ENCODE assay signal across 27 cellular contexts in genomic region chr10:65128277-65128676, GRCh38.
DNase-seq lines count a peak whose midpoint lies in the region; ATAC-seq, FAIRE-seq and TF ChIP-seq lines count a peak whose summit lies in the region.
"Had no signal": no experiment of that assay in that cellular context is flagged by ENCODE, and none has a peak within 500 bp of the region (broad histone marks: within the 10 kb centered on the region; RNA-seq: fewer than 3 reads in every experiment).

No MANE protein-coding gene starts in this region.

- H3K4me1 ChIP-seq in A549 (no peaks in the 10 kb centered on the region), K562 (replicated peaks in 1 of 2; ENCODE audit: control insufficient read depth in 2 of 2, insufficient read depth in 2 of 2, low read length in 2 of 2) (no peaks in the 10 kb centered on the region), pancreas (no peaks in the 10 kb centered on the region)
- no peaks in the 10 kb centered on the region for H3K4me1 ChIP-seq in naive thymus-derived CD4-positive, alpha-beta T cell (ENCODE audit: control insufficient read depth in 2 of 2, insufficient read depth in 2 of 2, low read length in 2 of 2)
- H3K4me1 ChIP-seq: BE2C, BLaER1 had no signal

- no peak overlapping the region for H3K4me3 Mint-ChIP-seq in naive thymus-derived CD8-positive, alpha-beta T cell
- H3K4me3 Mint-ChIP-seq in naive thymus-derived CD4-positive, alpha-beta T cell, result no peak overlapping the region
- H3K4me3 Mint-ChIP-seq: CD14-positive monocyte; CD4-positive, alpha-beta memory T cell; CD4-positive, CD25-positive, alpha-beta regulatory T cell; CD8-positive, alpha-beta memory T cell had no signal

- no peak for ATAC-seq in A549
- no peak for ATAC-seq in K562
- no peak for ATAC-seq in pancreas
- no peak for ATAC-seq in naive thymus-derived CD8-positive, alpha-beta T cell
- no peak for ATAC-seq in GM21737 (IDR thresholded peaks at IDR 0.05; ENCODE audit: unreplicated experiment)
- no peak for ATAC-seq in naive thymus-derived CD4-positive, alpha-beta T cell

- no peak overlapping the region for H3K4me2 ChIP-seq in A549
- H3K4me2 ChIP-seq in K562 (ENCODE audit: insufficient read depth, low read length), result no peak overlapping the region
- H3K4me2 ChIP-seq: BLaER1 had no signal

- no peaks in the 10 kb centered on the region for H4K20me1 ChIP-seq in K562 (replicated peaks; ENCODE audit: control insufficient read depth, insufficient read depth, low read length)
- H4K20me1 ChIP-seq: BLaER1 had no signal

- BruUV-seq in K562 (replicated peaks; lab: Mats Ljungman, UMichigan), result no TSS peak

- no peak overlapping the region for H2AFZ ChIP-seq in K562 (ENCODE audit: low read depth, low read length)

- H3K9me3 ChIP-seq in A549 (no peaks in the 10 kb centered on the region), K562 (replicated peaks; ENCODE audit: control insufficient read depth, insufficient read depth, low read depth, low read length) (no peaks in the 10 kb centered on the region), pancreas (no peaks in the 10 kb centered on the region)
- H3K9me3 ChIP-seq in naive thymus-derived CD4-positive, alpha-beta T cell (ENCODE audit: control insufficient read depth in 2 of 3, low read length in 3 of 3), result no peaks in the 10 kb centered on the region
- H3K9me3 ChIP-seq: BE2C, BLaER1 had no signal

- in situ Hi-C loops in K562 (cut with MboI), result no loop called here

- no peaks in the 10 kb centered on the region for H3K79me2 ChIP-seq in K562 (ENCODE audit: control insufficient read depth, insufficient read depth, low read length)

- H3K36me3 ChIP-seq in K562 (ENCODE audit: control insufficient read depth, insufficient read depth, low read length) (no peaks in the 10 kb centered on the region), pancreas (no peaks in the 10 kb centered on the region)
- H3K36me3 ChIP-seq in naive thymus-derived CD4-positive, alpha-beta T cell (ENCODE audit: control insufficient read depth in 2 of 3, insufficient read depth in 3 of 3, low read length in 3 of 3), result no peaks in the 10 kb centered on the region
- H3K36me3 ChIP-seq: BE2C, BLaER1 had no signal

- H3K9me3 Mint-ChIP-seq in naive thymus-derived CD8-positive, alpha-beta T cell, result peaks cover 0 to 15% (median 4%) of the 10 kb centered on the region in 9 donors
- peaks cover 0 to 7% (median 2%) of the 10 kb centered on the region in 11 donors for H3K9me3 Mint-ChIP-seq in naive thymus-derived CD4-positive, alpha-beta T cell

- H3K27ac ChIP-seq in A549 (no peak overlapping the region), K562 (ENCODE audit: extremely low read depth, low read depth, low read length) (no peak overlapping the region), pancreas (no peak overlapping the region)
- H3K27ac ChIP-seq in naive thymus-derived CD4-positive, alpha-beta T cell (ENCODE audit: low read depth, low read length), result no peak overlapping the region
- H3K27ac ChIP-seq: BLaER1 had no signal

- CTCF ChIA-PET in A549 (lab: Yijun Ruan, JAX), result interaction anchor here (0.6 kb wide), 1 partner anchor 104 kb away, joined by 3 read pairs; no protein-coding TSS in a partner anchor
- CTCF ChIA-PET in K562 (lab: Yijun Ruan, JAX; ENCODE audit: low intra/inter-chr PET ratio), result no interaction called here
- CTCF ChIA-PET in naive thymus-derived CD4-positive, alpha-beta T cell (lab: Charles Lee), result no interaction called here

- TF ChIP-seq POLR2A in A549 (IDR thresholded peaks at IDR 0.05; ENCODE audit: low read length), result no peak
- no peak for TF ChIP-seq POLR2A in K562 (conservative IDR thresholded peaks at IDR 0.05)

- no peak overlapping the region for H3K27ac Mint-ChIP-seq in naive thymus-derived CD8-positive, alpha-beta T cell
- no peak overlapping the region for H3K27ac Mint-ChIP-seq in naive thymus-derived CD4-positive, alpha-beta T cell
- H3K27ac Mint-ChIP-seq: CD14-positive monocyte; CD4-positive, alpha-beta memory T cell; CD4-positive, CD25-positive, alpha-beta regulatory T cell; CD8-positive, alpha-beta memory T cell had no signal

- TF ChIP-seq RAD21 in A549 (conservative IDR thresholded peaks at IDR 0.05 in 1 of 2, IDR thresholded peaks at IDR 0.05 in 1 of 2), result no peak
- no peak for TF ChIP-seq RAD21 in K562 (CRISPR knock-in tag; conservative IDR thresholded peaks at IDR 0.05 in 1 of 2, IDR thresholded peaks at IDR 0.05 in 1 of 2)

- H3K27me3 ChIP-seq in K562 (ENCODE audit: control insufficient read depth in 2 of 2, insufficient read depth in 2 of 2, low read length in 2 of 2) (no peaks in the 10 kb centered on the region), pancreas (no peaks in the 10 kb centered on the region)
- no peaks in the 10 kb centered on the region for H3K27me3 ChIP-seq in naive thymus-derived CD4-positive, alpha-beta T cell (ENCODE audit: control insufficient read depth in 2 of 2, insufficient read depth in 2 of 2, low read length in 2 of 2)
- H3K27me3 ChIP-seq: BE2C, BLaER1 had no signal

- no peaks in the 10 kb centered on the region for H3K4me1 Mint-ChIP-seq in naive thymus-derived CD8-positive, alpha-beta T cell
- no peaks in the 10 kb centered on the region for H3K4me1 Mint-ChIP-seq in naive thymus-derived CD4-positive, alpha-beta T cell
- H3K4me1 Mint-ChIP-seq: CD14-positive monocyte; CD4-positive, alpha-beta memory T cell; CD4-positive, CD25-positive, alpha-beta regulatory T cell; CD8-positive, alpha-beta memory T cell had no signal

- no peak overlapping the region for H3K4me3 ChIP-seq in A549
- H3K4me3 ChIP-seq in K562, result no peak overlapping the region
- no peak overlapping the region for H3K4me3 ChIP-seq in pancreas
- H3K4me3 ChIP-seq in naive thymus-derived CD4-positive, alpha-beta T cell (ENCODE audit: low read length), result no peak overlapping the region
- H3K4me3 ChIP-seq: BLaER1 had no signal

- no peak for DNase-seq in A549 (ENCODE audit: low read depth in 1 of 2, low spot score in 1 of 2)
- no peak for DNase-seq in K562 (ENCODE audit: extremely low read depth in 1 of 4, low spot score in 3 of 4)
- no peak for DNase-seq in pancreas
- no peak for DNase-seq in activated CD8-positive, alpha-beta memory T cell treated with anti-CD3 and anti-CD28 coated beads, Interleukin-2, amount 50 U/mL, for 48 hours
- no peak for DNase-seq in naive thymus-derived CD8-positive, alpha-beta T cell
- DNase-seq in naive thymus-derived CD4-positive, alpha-beta T cell, result no peak
- DNase-seq: 8988T; ACHN; BE2C; C1 segment of cervical spinal cord; CD4-positive, alpha-beta memory T cell; CD4-positive, CD25-positive, alpha-beta regulatory T cell; CD8-positive, alpha-beta memory T cell; COR-L47; DMS 273 treated with DMSO at 0.1 percent for 48 hours; DMS153; DMS53; DMS79; DND-41; EL; GDM1 had no signal

- TF ChIP-seq EP300 in A549 (IDR thresholded peaks at IDR 0.05) (no peak), K562 (IDR thresholded peaks at IDR 0.05; ENCODE audit: low read length) (no peak)

- TF ChIP-seq CTCF in A549 (IDR thresholded peaks at IDR 0.05) (no peak), K562 (IDR thresholded peaks at IDR 0.05 in 2 of 3, conservative IDR thresholded peaks at IDR 0.05 in 1 of 3; ENCODE audit: insufficient read depth in 2 of 3, low read depth in 1 of 3, low read length in 3 of 3) (no peak), pancreas (IDR thresholded peaks at IDR 0.05) (no peak)

- intact Hi-C loops in K562 (cut with micrococcal nuclease) (no loop called here), pancreas (cut with DNase I) (no loop called here)
- intact Hi-C loops in naive thymus-derived CD4-positive, alpha-beta T cell (cut with micrococcal nuclease), result no loop called here

- no peaks in the 10 kb centered on the region for H3K36me3 Mint-ChIP-seq in naive thymus-derived CD8-positive, alpha-beta T cell
- H3K36me3 Mint-ChIP-seq in naive thymus-derived CD4-positive, alpha-beta T cell, result no peaks in the 10 kb centered on the region
- H3K36me3 Mint-ChIP-seq: CD14-positive monocyte; CD4-positive, alpha-beta memory T cell; CD4-positive, CD25-positive, alpha-beta regulatory T cell; CD8-positive, alpha-beta memory T cell had no signal

- H3K9ac ChIP-seq in K562 (ENCODE audit: insufficient read depth in 1 of 2, low read depth in 2 of 2, low read length in 2 of 2), result no peak overlapping the region
- H3K9ac ChIP-seq: BLaER1 had no signal

- 42% methylated on average over 2 of the region's 2 CpGs for WGBS in A549 (ENCODE audit: missing lambda C conversion rate)
- 0% methylated on average over 2 of the region's 2 CpGs for WGBS in K562 (ENCODE audit: insufficient coverage, low coverage, missing lambda C conversion rate)
- WGBS in pancreas, 2 donors, result 66 to 80% methylated on average over 2 of the region's 2 CpGs

- H3K9me1 ChIP-seq in K562 (ENCODE audit: control insufficient read depth, insufficient read depth, low read length), result no peaks in the 10 kb centered on the region

- no peaks in the 10 kb centered on the region for H3K27me3 Mint-ChIP-seq in naive thymus-derived CD8-positive, alpha-beta T cell
- H3K27me3 Mint-ChIP-seq in naive thymus-derived CD4-positive, alpha-beta T cell, result no peaks in the 10 kb centered on the region
- H3K27me3 Mint-ChIP-seq: CD4-positive, alpha-beta memory T cell; CD4-positive, CD25-positive, alpha-beta regulatory T cell; CD8-positive, alpha-beta memory T cell had no signal

- peak; percentile 72 for FAIRE-seq in A204.1 (lab: Jason Lieb, UNC)
- no peak for FAIRE-seq in A549 (lab: Jason Lieb, UNC)
- no peak for FAIRE-seq in K562 (lab: Jason Lieb, UNC)
- FAIRE-seq in pancreas (lab: Jason Lieb, UNC), result peak; percentile 37
- FAIRE-seq: GM12891, GM19239 had no signal

- POLR2A ChIA-PET in A549 (lab: Yijun Ruan, JAX), result no interaction called here
- POLR2A ChIA-PET in K562 (lab: Yijun Ruan, JAX), result no interaction called here
- POLR2A ChIA-PET in naive thymus-derived CD8-positive, alpha-beta T cell (lab: Charles Lee), result no interaction called here
- POLR2A ChIA-PET in naive thymus-derived CD4-positive, alpha-beta T cell (lab: Charles Lee), result no interaction called here

TF ChIP-seq in A549, 52 proteins besides CTCF, POLR2A, EP300 and RAD21 (continues in another document):
- no peak for TF ChIP-seq RARB (CRISPR knock-in tag; IDR thresholded peaks at IDR 0.05)
- TF ChIP-seq USF2 (IDR thresholded peaks at IDR 0.05), result 0 out of 2 replicates have a peak, but pooled peaks have one; percentile 12

TF ChIP-seq in K562, 482 proteins besides CTCF, POLR2A, EP300 and RAD21 (continues in another document):
- TF ChIP-seq FOS (IDR thresholded peaks at IDR 0.05; ENCODE audit: extremely low read depth, insufficient read length), result no peak
- TF ChIP-seq ZC3H4 (CRISPR knock-in tag; IDR thresholded peaks at IDR 0.05; ENCODE audit: borderline replicate concordance), result no peak
- peak; percentile 88 for TF ChIP-seq TFE3 (CRISPR knock-in tag; IDR thresholded peaks at IDR 0.05)
